18 cellular contexts compared by ENCODE assay signal in the genomic region with DNA sequence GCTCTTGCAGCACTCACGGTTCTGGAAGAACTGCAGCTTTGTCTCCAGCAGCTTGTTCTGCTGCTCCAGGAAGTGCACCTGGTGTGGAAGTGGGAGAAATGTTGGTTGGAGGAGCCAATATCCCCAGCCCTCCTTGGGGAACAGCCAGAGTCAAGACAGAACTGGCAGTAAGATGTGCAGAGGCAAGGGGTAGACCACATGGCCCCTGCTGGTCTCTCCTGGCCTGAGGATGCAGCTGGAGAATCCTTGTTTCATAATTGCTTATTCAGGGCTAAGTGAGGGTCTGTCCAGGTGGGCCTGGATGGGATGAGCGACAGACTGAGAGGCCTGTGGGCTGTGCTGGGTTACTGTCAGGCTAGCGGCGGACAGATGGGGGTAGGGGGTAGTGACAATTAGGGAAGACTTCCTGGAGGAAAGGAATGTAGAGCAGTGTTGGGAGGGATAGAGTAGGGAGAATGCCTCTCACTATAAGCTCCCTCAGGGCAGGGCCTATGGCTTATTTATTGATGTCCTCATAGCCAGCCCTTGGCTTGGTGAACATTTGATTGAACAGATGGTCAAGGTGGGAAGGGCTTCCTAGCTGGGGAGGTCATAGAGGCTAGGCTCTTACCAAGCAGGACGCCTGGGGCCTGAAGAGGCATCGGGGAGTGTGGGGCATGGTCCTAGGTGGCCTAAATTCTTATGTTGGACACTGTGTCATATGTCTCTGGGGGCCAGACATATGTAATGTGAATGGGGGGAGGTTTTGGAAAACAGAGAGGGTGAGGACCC. TPM values are rescaled to one million over a fixed set of nuclear protein-coding genes. Genes with fewer than 3 reads are reported as not detected.
DNase-seq lines count a peak whose midpoint lies in the region; ATAC-seq, FAIRE-seq and TF ChIP-seq lines count a peak whose summit lies in the region.
"Had no signal": no experiment of that assay in that cellular context is flagged by ENCODE, and none has a peak within 500 bp of the region (broad histone marks: within the 10 kb centered on the region; RNA-seq: fewer than 3 reads in every experiment).

No MANE protein-coding gene starts in this region.

- H3K4me1 ChIP-seq in A549, result peaks cover 68% of the 10 kb centered on the region

- no peak for TF ChIP-seq CTCF in A549 (IDR thresholded peaks at IDR 0.05)
- TF ChIP-seq CTCF in bronchial epithelial cell (IDR thresholded peaks at IDR 0.05; ENCODE audit: insufficient read depth, low read length, severe bottlenecking), result no peak

- H3K4me2 ChIP-seq in A549, result no peak overlapping the region
- H3K4me2 ChIP-seq: PC-9 had no signal

- intact Hi-C loops in posterior vena cava (cut with DNase I), result no loop called here

- CTCF ChIA-PET in A549 (lab: Yijun Ruan, JAX), result interaction anchor here (0.9 to 14.8 kb wide), 10 partner anchors 11 to 624 kb away, joined by 4 to 321 read pairs (median 6); a partner anchor contains a TSS

- POLR2A ChIA-PET in A549 (lab: Yijun Ruan, JAX), result interaction anchor here (0.6 to 18.5 kb wide), 8 partner anchors 9 to 112 kb away, joined by 3 to 383 read pairs (median 4); a partner anchor contains a TSS

- no peaks in the 10 kb centered on the region for H3K9me3 ChIP-seq in A549
- H3K9me3 ChIP-seq: SJSA1 had no signal

- H3K27ac ChIP-seq in A549, result peak overlapping the region; percentile 69 to 97
- H3K27ac ChIP-seq: PC-9, SJSA1 had no signal

- H3K4me3 ChIP-seq in A549, result no peak overlapping the region
- no peak overlapping the region for H3K4me3 ChIP-seq in H7 (ENCODE audit: insufficient read depth, low read depth, low read length)
- H3K4me3 ChIP-seq in bronchial epithelial cell (ENCODE audit: low read depth, low read length), result no peak overlapping the region
- H3K4me3 ChIP-seq: PC-9, SJSA1 had no signal

- no peak for TF ChIP-seq RAD21 in A549 (conservative IDR thresholded peaks at IDR 0.05 in 1 of 2, IDR thresholded peaks at IDR 0.05 in 1 of 2)

- no peak for TF ChIP-seq EP300 in A549 (IDR thresholded peaks at IDR 0.05)

- ATAC-seq in A549, result peak; percentile 1 to 5

- no peak for FAIRE-seq in A549 (lab: Jason Lieb, UNC)
- FAIRE-seq in bronchial epithelial cell (lab: Jason Lieb, UNC), result peak; percentile 7

- H3K36me3 ChIP-seq in H7 (replicated peaks; ENCODE audit: control insufficient read depth, insufficient read depth, low read length), result no peaks in the 10 kb centered on the region
- no peaks in the 10 kb centered on the region for H3K36me3 ChIP-seq in bronchial epithelial cell (ENCODE audit: control insufficient read depth, insufficient read depth, low read length)
- H3K36me3 ChIP-seq: SJSA1 had no signal

- H3K27me3 ChIP-seq in H7 (ENCODE audit: control insufficient read depth, insufficient read depth, low read length) (peaks cover 25% of the 10 kb centered on the region), bronchial epithelial cell (ENCODE audit: control insufficient read depth, insufficient read depth, low read length) (peaks cover 2% of the 10 kb centered on the region)
- H3K27me3 ChIP-seq: SJSA1 had no signal

- peak; percentile 38 to 68 for DNase-seq in A549 (ENCODE audit: low read depth in 1 of 2, low spot score in 1 of 2)
- peak; percentile 56 for DNase-seq in H7
- DNase-seq in bronchial epithelial cell (ENCODE audit: low read depth), result no peak
- DNase-seq in posterior vena cava (ENCODE audit: low spot score), result peak; percentile 62
- DNase-seq in NCI-H510A (lab: John Stamatoyannopoulos, UW), result no peak
- DNase-seq in NCI-H345 (lab: John Stamatoyannopoulos, UW), result no peak
- DNase-seq in T-helper 1 cell, result no peak
- DNase-seq: ACHN, C1 segment of cervical spinal cord, DND-41, HCEC 1CT, Kasumi-1, MM.1S, NCI-H1092 treated with DMSO at 0.1 percent for 48 hours, NCI-H2081 had no signal

- WGBS in A549 (ENCODE audit: missing lambda C conversion rate), result 97% methylated on average over 5 of the region's 6 CpGs

- no peak for TF ChIP-seq POLR2A in A549 (IDR thresholded peaks at IDR 0.05; ENCODE audit: low read length)

TF ChIP-seq in A549, 52 proteins besides CTCF, POLR2A, EP300 and RAD21 (continues in another document):
- TF ChIP-seq JUN (IDR thresholded peaks at IDR 0.05), result no peak; a peak in 1 of 5 replicates
- TF ChIP-seq KDM5A (IDR thresholded peaks at IDR 0.05), result no peak
- TF ChIP-seq CBX8 (IDR thresholded peaks at IDR 0.05), result no peak
- no peak for TF ChIP-seq RFX5 (IDR thresholded peaks at IDR 0.05)
- TF ChIP-seq, protein P1, sequence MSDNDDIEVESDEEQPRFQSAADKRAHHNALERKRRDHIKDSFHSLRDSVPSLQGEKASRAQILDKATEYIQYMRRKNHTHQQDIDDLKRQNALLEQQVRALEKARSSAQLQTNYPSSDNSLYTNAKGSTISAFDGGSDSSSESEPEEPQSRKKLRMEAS (IDR thresholded peaks at IDR 0.05), result peak; percentile 57
- no peak for TF ChIP-seq HDAC2 (IDR thresholded peaks at IDR 0.05)
- TF ChIP-seq CEBPB (IDR thresholded peaks at IDR 0.05), result no peak
- peak; percentile 17 for TF ChIP-seq POLR2AphosphoS2 (conservative IDR thresholded peaks at IDR 0.05; ENCODE audit: low read length)
- TF ChIP-seq, protein P2, sequence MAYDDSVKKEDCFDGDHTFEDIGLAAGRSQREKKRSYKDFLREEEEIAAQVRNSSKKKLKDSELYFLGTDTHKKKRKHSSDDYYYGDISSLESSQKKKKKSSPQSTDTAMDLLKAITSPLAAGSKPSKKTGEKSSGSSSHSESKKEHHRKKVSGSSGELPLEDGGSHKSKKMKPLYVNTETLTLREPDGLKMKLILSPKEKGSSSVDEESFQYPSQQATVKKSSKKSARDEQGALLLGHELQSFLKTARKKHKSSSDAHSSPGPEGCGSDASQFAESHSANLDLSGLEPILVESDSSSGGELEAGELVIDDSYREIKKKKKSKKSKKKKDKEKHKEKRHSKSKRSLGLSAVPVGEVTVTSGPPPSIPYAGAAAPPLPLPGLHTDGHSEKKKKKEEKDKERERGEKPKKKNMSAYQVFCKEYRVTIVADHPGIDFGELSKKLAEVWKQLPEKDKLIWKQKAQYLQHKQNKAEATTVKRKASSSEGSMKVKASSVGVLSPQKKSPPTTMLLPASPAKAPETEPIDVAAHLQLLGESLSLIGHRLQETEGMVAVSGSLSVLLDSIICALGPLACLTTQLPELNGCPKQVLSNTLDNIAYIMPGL (CRISPR knock-in tag; IDR thresholded peaks at IDR 0.05; ENCODE audit: borderline replicate concordance), result no peak
- TF ChIP-seq TFCP2L1 (CRISPR knock-in tag; IDR thresholded peaks at IDR 0.05), result peak; percentile 96
- TF ChIP-seq CBX2 (IDR thresholded peaks at IDR 0.05; ENCODE audit: borderline replicate concordance, low read depth), result no peak
- TF ChIP-seq MYC (IDR thresholded peaks at IDR 0.05; ENCODE audit: borderline replicate concordance, low read length), result no peak
- no peak for TF ChIP-seq NFE2L2 (conservative IDR thresholded peaks at IDR 0.05; ENCODE audit: low read length)
- TF ChIP-seq HOXB13 (CRISPR knock-in tag; IDR thresholded peaks at IDR 0.05; ENCODE audit: low read depth), result no peak
- no peak for TF ChIP-seq BHLHE40 (IDR thresholded peaks at IDR 0.05; ENCODE audit: low read depth, low read length)
- TF ChIP-seq, protein P3, sequence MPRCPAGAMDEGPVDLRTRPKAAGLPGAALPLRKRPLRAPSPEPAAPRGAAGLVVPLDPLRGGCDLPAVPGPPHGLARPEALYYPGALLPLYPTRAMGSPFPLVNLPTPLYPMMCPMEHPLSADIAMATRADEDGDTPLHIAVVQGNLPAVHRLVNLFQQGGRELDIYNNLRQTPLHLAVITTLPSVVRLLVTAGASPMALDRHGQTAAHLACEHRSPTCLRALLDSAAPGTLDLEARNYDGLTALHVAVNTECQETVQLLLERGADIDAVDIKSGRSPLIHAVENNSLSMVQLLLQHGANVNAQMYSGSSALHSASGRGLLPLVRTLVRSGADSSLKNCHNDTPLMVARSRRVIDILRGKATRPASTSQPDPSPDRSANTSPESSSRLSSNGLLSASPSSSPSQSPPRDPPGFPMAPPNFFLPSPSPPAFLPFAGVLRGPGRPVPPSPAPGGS (IDR thresholded peaks at IDR 0.05), result no peak
- TF ChIP-seq, protein P4, sequence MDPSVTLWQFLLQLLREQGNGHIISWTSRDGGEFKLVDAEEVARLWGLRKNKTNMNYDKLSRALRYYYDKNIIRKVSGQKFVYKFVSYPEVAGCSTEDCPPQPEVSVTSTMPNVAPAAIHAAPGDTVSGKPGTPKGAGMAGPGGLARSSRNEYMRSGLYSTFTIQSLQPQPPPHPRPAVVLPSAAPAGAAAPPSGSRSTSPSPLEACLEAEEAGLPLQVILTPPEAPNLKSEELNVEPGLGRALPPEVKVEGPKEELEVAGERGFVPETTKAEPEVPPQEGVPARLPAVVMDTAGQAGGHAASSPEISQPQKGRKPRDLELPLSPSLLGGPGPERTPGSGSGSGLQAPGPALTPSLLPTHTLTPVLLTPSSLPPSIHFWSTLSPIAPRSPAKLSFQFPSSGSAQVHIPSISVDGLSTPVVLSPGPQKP (IDR thresholded peaks at IDR 0.05; ENCODE audit: low read depth, low read length), result no peak

RNA-seq across cellular contexts. Expression of a gene that starts 18.1 kb away (rescaled TPM):
- polyA plus RNA-seq in A549 (2011; rRNA removed) (23.5 and 43.0 TPM in 2 replicates), A549 (2017; fragmentation: RNase III; extraction: RNeasy Plus Mini Kit Qiagen cat#74134 plus additional on column Dnase treatment) (331 to 441 TPM (median 378 TPM) in 3 replicates)
- polyA plus RNA-seq in A549 (2012; cell fraction: cytosol; rRNA removed), result 10.6 and 13.1 TPM in 2 replicates
- 73.1 and 148 TPM in 2 replicates for polyA plus RNA-seq in A549 (2012; cell fraction: nucleus; rRNA removed)
- 4.4 and 5.3 TPM in 2 replicates for polyA minus RNA-seq in A549 (2011; rRNA and poly(A)+ RNA removed)
- total RNA-seq in H7 (2014; rRNA removed; shearing (Covaris generic)), result not detected in 2 replicates
- total RNA-seq in bronchial epithelial cell (0.26 TPM in 2 replicates), posterior vena cava (not detected)
- total RNA-seq: G401 had no signal

RNA-seq across cellular contexts. Expression of a gene that starts 23.3 kb away (rescaled TPM):
- polyA plus RNA-seq in A549 (2011; rRNA removed) (2,033 and 2,623 TPM in 2 replicates), A549 (2017; fragmentation: RNase III; extraction: RNeasy Plus Mini Kit Qiagen cat#74134 plus additional on column Dnase treatment) (3,055 to 3,652 TPM (median 3,189 TPM) in 3 replicates)
- polyA plus RNA-seq in A549 (2012; cell fraction: cytosol; rRNA removed), result 5,680 and 6,103 TPM in 2 replicates
- 6,979 and 9,418 TPM in 2 replicates for polyA plus RNA-seq in A549 (2012; cell fraction: nucleus; rRNA removed)
- 2,472 and 2,922 TPM in 2 replicates for polyA minus RNA-seq in A549 (2011; rRNA and poly(A)+ RNA removed)
- total RNA-seq in H7 (2014; rRNA removed; shearing (Covaris generic)), result 0.80 and 1.1 TPM in 2 replicates
- total RNA-seq in bronchial epithelial cell (532 and 895 TPM in 2 replicates), posterior vena cava (1 to 10 TPM; 4.1 to 6.8 TPM)
- total RNA-seq: G401 had no signal

RNA-seq across cellular contexts. Expression of a gene that starts 35.0 kb away (rescaled TPM):
- 1,799 and 1,935 TPM in 2 replicates for polyA plus RNA-seq in A549 (2011; rRNA removed)
- polyA plus RNA-seq in A549 (2012; cell fraction: cytosol; rRNA removed), result 4,307 and 4,853 TPM in 2 replicates
- 4,173 and 4,472 TPM in 2 replicates for polyA plus RNA-seq in A549 (2012; cell fraction: nucleus; rRNA removed)
- polyA plus RNA-seq in A549 (2017; fragmentation: RNase III; extraction: RNeasy Plus Mini Kit Qiagen cat#74134 plus additional on column Dnase treatment), result 3,419 to 3,643 TPM (median 3,445 TPM) in 3 replicates
- 632 and 835 TPM in 2 replicates for polyA minus RNA-seq in A549 (2011; rRNA and poly(A)+ RNA removed)
- total RNA-seq in H7 (2014; rRNA removed; shearing (Covaris generic)), result not detected in 2 replicates
- total RNA-seq in bronchial epithelial cell, result 0.13 and 0.26 TPM in 2 replicates
- total RNA-seq in posterior vena cava, result not detected
- total RNA-seq: G401 had no signal

Comparison
In these comparisons a context has a peak if more than half of its experiments do, and no peak if none do; other contexts are left out.
1. DNase-seq: peak in A549 (2 of 2), H7 (single experiment) and posterior vena cava (single experiment); none in bronchial epithelial cell (single experiment), NCI-H510A (single experiment), NCI-H345 (single experiment) and T-helper 1 cell (0 of 5).
2. RNA of a gene that starts 23.3 kb away (total RNA-seq): 532 to 895 TPM in bronchial epithelial cell; 4.1 to 6.8 TPM in posterior vena cava and 0.80 to 1.1 TPM in H7; every median in the first group is over 10 times any median in the second.